Comparison of ENCODE assay signal across 19 cellular contexts in genomic region chr13:34065915-34066314, GRCh38.
DNase-seq lines count a peak whose midpoint lies in the region; ATAC-seq and TF ChIP-seq lines count a peak whose summit lies in the region.
"Had no signal": no experiment of that assay in that cellular context is flagged by ENCODE, and none has a peak within 500 bp of the region (broad histone marks: within the 10 kb centered on the region; RNA-seq: fewer than 3 reads in every experiment).

No MANE protein-coding gene starts in this region.

- peaks cover 0 to 3% of the 10 kb centered on the region in 2 donors for H3K9me3 ChIP-seq in lung (ENCODE audit: control insufficient read depth in 2 of 2, insufficient read depth in 1 of 2, low read length in 1 of 2)
- H3K9me3 ChIP-seq in SJCRH30 (replicated peaks) = peaks cover 6% of the 10 kb centered on the region
- H3K9me3 ChIP-seq: BE2C, SJSA1 had no signal

- ATAC-seq in lung (ENCODE audit: insufficient read depth, low FRiP score) (peak; percentile 56), GM21360 (IDR thresholded peaks at IDR 0.05; ENCODE audit: unreplicated experiment) (no peak)
- ATAC-seq: CD8-positive, alpha-beta T cell had no signal

- 82 to 87% methylated on average over 2 of the region's 2 CpGs for WGBS in lung, 2 donors

- H3K4me1 ChIP-seq in lung (ENCODE audit: control insufficient read depth in 2 of 2, insufficient read depth in 2 of 2, low read length in 2 of 2) (no peaks in the 10 kb centered on the region), SJCRH30 (peaks cover 4% of the 10 kb centered on the region; the same call in 1 of the 2 replicates)
- H3K4me1 ChIP-seq: BE2C had no signal

- DNase-seq in M059J (ENCODE audit: low read depth) (peak; percentile 47), epithelial cell of esophagus (ENCODE audit: low read depth) (peak; percentile 91), lung (ENCODE audit: low spot score) (no peak), SJCRH30 (no peak), dedifferentiated amniotic fluid mesenchymal stem cell (ENCODE audit: extremely low spot score) (no peak), NCI-H2107 treated with DMSO at 0.1 percent for 48 hours (lab: John Stamatoyannopoulos, UW; ENCODE audit: unreplicated experiment) (no peak)
- DNase-seq: BE2C; CD8-positive, alpha-beta T cell; DMS 273 treated with DMSO at 0.1 percent for 48 hours; H7; KG1; NCI-H1105 treated with DMSO at 0.1 percent for 48 hours; NCI-H187 treated with DMSO at 0.1 percent for 48 hours; NCI-H2171 treated with DMSO at 0.1 percent for 48 hours; NCI-H510A; SW 1271 had no signal

- TF ChIP-seq CTCF in epithelial cell of esophagus (IDR thresholded peaks at IDR 0.05; ENCODE audit: insufficient read depth, low read depth, low read length, missing control alignments) (no peak), lung (IDR thresholded peaks at IDR 0.05; ENCODE audit: control extremely low read depth, extremely low read depth) (no peak)

- H3K36me3 ChIP-seq in lung (ENCODE audit: control insufficient read depth in 2 of 2, insufficient read depth in 2 of 2, low read length in 2 of 2) (no peaks in the 10 kb centered on the region), SJCRH30 (no peaks in the 10 kb centered on the region)
- H3K36me3 ChIP-seq: BE2C, SJSA1 had no signal

- H3K27ac ChIP-seq in lung (ENCODE audit: low read depth in 1 of 2, low read length in 1 of 2) (no peak overlapping the region), SJCRH30 (no peak overlapping the region)
- H3K27ac ChIP-seq: HL-60, SJSA1 had no signal

- H3K27me3 ChIP-seq in lung (ENCODE audit: control insufficient read depth, insufficient read depth) (no peaks in the 10 kb centered on the region), SJCRH30 (no peaks in the 10 kb centered on the region)
- H3K27me3 ChIP-seq: BE2C, SJSA1 had no signal

- H3K4me3 ChIP-seq in epithelial cell of esophagus (ENCODE audit: low read length) (no peak overlapping the region), lung (no peak overlapping the region), SJCRH30 (no peak overlapping the region)
- H3K4me3 ChIP-seq: SJSA1 had no signal

Comparison
In these comparisons a context has a peak if more than half of its experiments do, and no peak if none do; other contexts are left out.
1. DNase-seq: peak in M059J (single experiment) and epithelial cell of esophagus (single experiment); none in lung (single experiment), SJCRH30 (0 of 2), dedifferentiated amniotic fluid mesenchymal stem cell (single experiment) and NCI-H2107 treated with DMSO at 0.1 percent for 48 hours (single experiment).